8 cellular contexts compared by ENCODE assay signal in the genomic region with DNA sequence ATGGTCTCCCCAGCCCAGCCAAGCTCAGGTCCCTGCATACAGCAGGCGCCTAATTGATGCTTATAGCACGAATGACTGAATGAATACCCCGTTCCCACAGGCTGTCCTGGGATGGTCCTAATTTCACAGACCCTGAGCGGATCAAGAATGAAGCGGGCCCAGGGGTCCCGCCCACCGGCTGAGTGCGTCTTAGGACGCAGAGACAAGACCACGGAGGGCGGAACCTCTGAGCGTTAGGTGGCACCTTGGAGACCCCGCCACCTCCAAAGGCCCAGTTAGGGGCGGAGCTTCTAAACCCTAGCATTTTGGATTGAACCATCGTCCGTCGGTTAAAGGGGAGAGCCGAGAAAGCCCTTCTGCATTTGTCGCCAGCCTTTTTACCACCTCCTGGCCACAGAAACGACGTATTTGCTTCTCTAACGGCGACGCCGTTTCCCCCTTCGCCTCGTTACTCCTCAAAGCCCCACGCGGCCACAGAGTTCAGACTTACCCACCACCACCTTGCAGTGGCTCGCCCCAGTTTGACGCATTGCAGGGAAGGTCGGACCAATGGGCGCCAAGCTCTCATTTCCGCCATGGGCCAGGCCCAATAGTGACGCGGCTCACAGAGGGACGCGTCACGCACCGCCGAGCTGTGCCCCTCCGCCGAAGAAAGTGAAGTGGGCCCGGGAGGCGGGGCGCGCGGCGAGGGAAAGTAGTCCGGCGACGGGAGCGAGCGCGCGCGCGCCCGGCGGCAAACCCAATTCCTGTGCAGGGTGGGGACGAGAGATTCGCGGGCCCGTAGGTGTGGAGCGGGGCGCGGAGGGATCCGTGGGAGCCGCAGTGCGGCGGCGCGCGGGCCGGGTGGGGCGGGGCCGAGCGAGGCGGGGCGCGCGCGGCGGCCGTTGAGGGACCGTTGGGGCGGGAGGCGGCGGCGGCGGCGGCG. TPM values are rescaled to one million over a fixed set of nuclear protein-coding genes. Genes with fewer than 3 reads are reported as not detected.
DNase-seq lines count a peak whose midpoint lies in the region; ATAC-seq, FAIRE-seq and TF ChIP-seq lines count a peak whose summit lies in the region.

No MANE protein-coding gene starts in this region.

- peaks cover 45% of the 10 kb centered on the region for H3K79me2 ChIP-seq in smooth muscle cell (ENCODE audit: low read depth)

- peak overlapping the region; percentile 95 to 100 (median 100) for H3K4me3 Mint-ChIP-seq in immature natural killer cell

- peaks cover 0 to 15% (median 6%) of the 10 kb centered on the region in 6 donors for H3K9me3 Mint-ChIP-seq in immature natural killer cell

- peaks cover 16% of the 10 kb centered on the region for H3K4me1 ChIP-seq in smooth muscle cell (ENCODE audit: low read depth)

- peak overlapping the region; percentile 98 for H3K27ac ChIP-seq in smooth muscle cell (ENCODE audit: low read depth)

- peak overlapping the region; percentile 81 for H3K4me2 ChIP-seq in smooth muscle cell

- TF ChIP-seq CTCF in AG04449 (IDR thresholded peaks at IDR 0.05; ENCODE audit: insufficient read depth, low read length, missing control alignments) (no peak), WI38 (IDR thresholded peaks at IDR 0.05; ENCODE audit: low read depth, low read length) (no peak), bronchial epithelial cell (IDR thresholded peaks at IDR 0.05; ENCODE audit: insufficient read depth, low read length, severe bottlenecking) (no peak), smooth muscle cell (IDR thresholded peaks at IDR 0.05; ENCODE audit: borderline replicate concordance, insufficient read depth, poor library complexity, severe bottlenecking) (no peak)

- DNase-seq in AG04449 (ENCODE audit: low read depth, low spot score), result peak; percentile 84
- DNase-seq in NCI-H2171 treated with DMSO at 0.1 percent for 48 hours (lab: John Stamatoyannopoulos, UW), result peak; percentile 97
- DNase-seq in bronchial epithelial cell (ENCODE audit: low read depth), result peak; percentile 81
- peak; percentile 97 to 98 (median 98) for DNase-seq in immature natural killer cell
- peak; percentile 92 for DNase-seq in smooth muscle cell (lab: John Stamatoyannopoulos, UW; ENCODE audit: unreplicated experiment)

- ATAC-seq in GM18870 (IDR thresholded peaks at IDR 0.05; ENCODE audit: unreplicated experiment), result peak; percentile 83
- peak; percentile 77 for ATAC-seq in HG03108 (IDR thresholded peaks at IDR 0.05; ENCODE audit: unreplicated experiment)

- no peaks in the 10 kb centered on the region for H3K9me3 ChIP-seq in smooth muscle cell (replicated peaks; ENCODE audit: low read depth)

- WGBS in smooth muscle cell (ENCODE audit: low lambda C conversion rate), result 3% methylated on average over 63 of the region's 93 CpGs

- peak overlapping the region; percentile 96 for H2AFZ ChIP-seq in smooth muscle cell (ENCODE audit: low read depth)

- H3F3A ChIP-seq in smooth muscle cell (ENCODE audit: low read depth), result no peaks in the 10 kb centered on the region

- CTCF ChIA-PET in AG04449 (lab: Yijun Ruan, JAX), result interaction anchor here (0.6 to 9.1 kb wide), 7 partner anchors 8 to 204 kb away, joined by 3 to 117 read pairs (median 9); a partner anchor contains a TSS

- H3K36me3 Mint-ChIP-seq in immature natural killer cell, result peaks cover 4 to 13% (median 7%) of the 10 kb centered on the region in 3 donors

- H3K27me3 Mint-ChIP-seq in immature natural killer cell (ENCODE audit: low read depth in 3 of 3), result peaks cover 8 to 17% (median 13%) of the 10 kb centered on the region in 3 donors

- H3K36me3 ChIP-seq in bronchial epithelial cell (ENCODE audit: control insufficient read depth, insufficient read depth, low read length), result peaks cover 3% of the 10 kb centered on the region
- H3K36me3 ChIP-seq in smooth muscle cell (ENCODE audit: low read depth), result no peaks in the 10 kb centered on the region

- H3K27me3 ChIP-seq in bronchial epithelial cell (ENCODE audit: control insufficient read depth, insufficient read depth, low read length), result no peaks in the 10 kb centered on the region
- H3K27me3 ChIP-seq in smooth muscle cell (ENCODE audit: low read depth), result no peaks in the 10 kb centered on the region

- POLR2A ChIA-PET in AG04449 (lab: Yijun Ruan, JAX), result interaction anchor here (0.6 to 2.5 kb wide), 13 partner anchors 11 to 584 kb away, joined by 3 to 15 read pairs (median 3); a partner anchor contains a TSS

- H3K9ac ChIP-seq in smooth muscle cell (ENCODE audit: low read depth), result peak overlapping the region; percentile 100

- H4K20me1 ChIP-seq in smooth muscle cell (ENCODE audit: low read depth), result peaks cover 37% of the 10 kb centered on the region

- FAIRE-seq in bronchial epithelial cell (lab: Jason Lieb, UNC), result no peak

- peaks cover 29 to 36% of the 10 kb centered on the region in 2 donors for H3K4me1 Mint-ChIP-seq in immature natural killer cell

- H3K4me3 ChIP-seq in AG04449 (ENCODE audit: low read depth, low read length) (peak overlapping the region; percentile 89), WI38 (ENCODE audit: low read depth, low read length) (peak overlapping the region; percentile 100), bronchial epithelial cell (ENCODE audit: low read depth, low read length) (peak overlapping the region; percentile 97), smooth muscle cell (peak overlapping the region; percentile 99)

- peak overlapping the region; percentile 100 for H3K27ac Mint-ChIP-seq in immature natural killer cell

RNA-seq across cellular contexts. Expression of a gene that starts 0.5 kb away (rescaled TPM):
- total RNA-seq in bronchial epithelial cell (79.8 and 106 TPM in 2 replicates), smooth muscle cell (152 and 172 TPM in 2 replicates)
- polyA plus RNA-seq in immature natural killer cell (100 to 1,000 TPM; 151 to 185 (median 178) TPM), smooth muscle cell (165 and 183 TPM in 2 replicates)

RNA-seq across cellular contexts. Expression of a gene that starts 24.2 kb away (rescaled TPM):
- total RNA-seq in bronchial epithelial cell, result 0.26 TPM in 1 of 2 replicates, not detected in the other
- polyA plus RNA-seq in immature natural killer cell, result under 1 TPM in 2 of 3 donors, not detected in 1; 0.14 to 0.52 TPM
- 0.09 and 2.3 TPM in 2 replicates for total RNA-seq in smooth muscle cell
- polyA plus RNA-seq in smooth muscle cell, result 0.81 and 1.3 TPM in 2 replicates

RNA-seq across cellular contexts. Expression of a gene that starts 35.3 kb away (rescaled TPM):
- not detected in 2 replicates for total RNA-seq in bronchial epithelial cell
- polyA plus RNA-seq in immature natural killer cell, result not detected
- total RNA-seq in smooth muscle cell, result not detected in 2 replicates
- 3.3 TPM in 1 of 2 replicates, not detected in the other for polyA plus RNA-seq in smooth muscle cell

Comparison
In these comparisons a context has a peak if more than half of its experiments do, and no peak if none do; other contexts are left out.
1. Peak in every context shown above with its lines: DNase-seq, ATAC-seq, H3K4me3 ChIP-seq and H3K27ac ChIP-seq.